Comparison of ENCODE assay signal across 8 cellular contexts in genomic region chr14:30214456-30215090, GRCh38.
A peak's percentile ranks its signal among the peaks of the same experiment; 100 is the strongest.
DNase-seq lines count a peak whose midpoint lies in the region; ATAC-seq and TF ChIP-seq lines count a peak whose summit lies in the region.
"Had no signal": no experiment of that assay in that cellular context is flagged by ENCODE, and none has a peak within 500 bp of the region (broad histone marks: within the 10 kb centered on the region; RNA-seq: fewer than 3 reads in every experiment).

No MANE protein-coding gene starts in this region.

- no peaks in the 10 kb centered on the region for H3K9me2 ChIP-seq in OCI-LY1 (ENCODE audit: low read depth, low read length)

- no peak overlapping the region for H3K4me3 ChIP-seq in Jurkat, Clone E6-1 (ENCODE audit: low read length)
- H3K4me3 ChIP-seq in OCI-LY1 (ENCODE audit: low read depth, low read length, poor library complexity, severe bottlenecking) (no peak overlapping the region), dorsolateral prefrontal cortex (peak overlapping the region in 4 of 59 donors; percentile 2 to 29 (median 14))

- no peaks in the 10 kb centered on the region for H3K4me1 ChIP-seq in OCI-LY1 (ENCODE audit: insufficient read depth, low read length, severe bottlenecking)

- H3K4me3 Mint-ChIP-seq in mesothelial cell of epicardium = no peak overlapping the region
- H3K4me3 Mint-ChIP-seq: activated T-cell treated with anti-CD3 and anti-CD28 coated beads, Interleukin-2, amount 50 U/mL, for 72 hours had no signal

- peak; percentile 41; the same call in 2 of the 3 replicates for TF ChIP-seq CTCF in GM12872 (IDR thresholded peaks at IDR 0.05; ENCODE audit: insufficient read depth, low read depth, low read length)
- peak; percentile 76 for TF ChIP-seq CTCF in OCI-LY1 (IDR thresholded peaks at IDR 0.05; ENCODE audit: low read length)
- peak; percentile 53 to 83 (median 70) for TF ChIP-seq CTCF in dorsolateral prefrontal cortex (IDR thresholded peaks at IDR 0.05 in 54 of 56, conservative IDR thresholded peaks at IDR 0.05 in 2 of 56; ENCODE audit: low read depth in 1 of 56, partially characterized antibody in 56 of 56)
- TF ChIP-seq CTCF in mesothelial cell of epicardium (IDR thresholded peaks at IDR 0.05; ENCODE audit: unreplicated experiment) = peak; percentile 62

- no peaks in the 10 kb centered on the region for H3K36me3 Mint-ChIP-seq in mesothelial cell of epicardium

- no peaks in the 10 kb centered on the region for H3K9me3 ChIP-seq in OCI-LY1 (ENCODE audit: low read length)

- H2AFZ ChIP-seq in OCI-LY1 (ENCODE audit: low read length) = no peak overlapping the region

- H3K36me3 ChIP-seq in OCI-LY1 (ENCODE audit: insufficient read depth, low read length) = no peaks in the 10 kb centered on the region

- no peaks in the 10 kb centered on the region for H3F3A ChIP-seq in OCI-LY1 (ENCODE audit: insufficient read depth, low read length)

- H3K27ac Mint-ChIP-seq in mesothelial cell of epicardium = no peak overlapping the region
- H3K27ac Mint-ChIP-seq: activated T-cell treated with anti-CD3 and anti-CD28 coated beads, Interleukin-2, amount 50 U/mL, for 72 hours had no signal

- peak; percentile 62 for DNase-seq in Jurkat, Clone E6-1 (ENCODE audit: low read depth, low spot score)
- DNase-seq in dorsolateral prefrontal cortex = no peak
- no peak for DNase-seq in mesothelial cell of epicardium (ENCODE audit: low spot score in 2 of 2, unreplicated experiment in 2 of 2)
- no peak for DNase-seq in stimulated activated CD8-positive, alpha-beta memory T cell treated with anti-CD3 and anti-CD28 coated beads, Interleukin-4, amount 100 ng/mL, for 48 hours

- no peaks in the 10 kb centered on the region for H3K79me2 ChIP-seq in OCI-LY1 (ENCODE audit: insufficient read depth, low read length)

- H3K27ac ChIP-seq in OCI-LY1 (ENCODE audit: low read depth, low read length, poor library complexity, severe bottlenecking) (no peak overlapping the region), dorsolateral prefrontal cortex (peak overlapping the region in 6 of 59 donors; percentile 11 to 35 (median 26))

- no peaks in the 10 kb centered on the region for H3K4me1 Mint-ChIP-seq in mesothelial cell of epicardium

- H3K27me3 Mint-ChIP-seq in mesothelial cell of epicardium (ENCODE audit: low read depth) = peaks cover 4% of the 10 kb centered on the region

- intact Hi-C loops in dorsolateral prefrontal cortex (cut with DNase I) = loop anchor here (5.0 kb wide), 2 partner anchors 1457 to 1462 kb away; no protein-coding TSS in a partner anchor

- H3K27me3 ChIP-seq in OCI-LY1 (ENCODE audit: insufficient read depth, low read length) (no peaks in the 10 kb centered on the region), dorsolateral prefrontal cortex (no peaks in the 10 kb centered on the region)

- no peaks in the 10 kb centered on the region for H3K9me3 Mint-ChIP-seq in mesothelial cell of epicardium
- H3K9me3 Mint-ChIP-seq: activated T-cell treated with anti-CD3 and anti-CD28 coated beads, Interleukin-2, amount 50 U/mL, for 72 hours had no signal

- no peaks in the 10 kb centered on the region for H4K20me1 ChIP-seq in OCI-LY1 (ENCODE audit: insufficient read depth, low read length)

- ATAC-seq in GM19463 (IDR thresholded peaks at IDR 0.05; ENCODE audit: unreplicated experiment) = no peak
- ATAC-seq: activated T-cell treated with anti-CD3 and anti-CD28 coated beads, Interleukin-2, amount 50 U/mL, for 72 hours had no signal

- no peak overlapping the region for H3K9ac ChIP-seq in OCI-LY1 (ENCODE audit: low read length)

- no peak overlapping the region for H3K4me2 ChIP-seq in OCI-LY1 (ENCODE audit: low read length)
